ENCODE assay signal across 8 cellular contexts in genomic region chr3:197599089-197599765, GRCh38. TPM values are rescaled to one million over a fixed set of nuclear protein-coding genes. Genes with fewer than 3 reads are reported as not detected.
A peak's percentile ranks its signal among the peaks of the same experiment; 100 is the strongest.
DNase-seq lines count a peak whose midpoint lies in the region; ATAC-seq, FAIRE-seq and TF ChIP-seq lines count a peak whose summit lies in the region.

No MANE protein-coding gene starts in this region.

- H3K9me3 ChIP-seq in T-helper 17 cell (ENCODE audit: control insufficient read depth, low read length, poor library complexity, severe bottlenecking): no peaks in the 10 kb centered on the region

- no peak overlapping the region for H3K27ac Mint-ChIP-seq in T-helper 17 cell

- ATAC-seq in HG02973 (IDR thresholded peaks at IDR 0.05; ENCODE audit: unreplicated experiment): peak; percentile 58
- ATAC-seq in T-helper 17 cell: peak; percentile 99

- H3K27me3 ChIP-seq in bronchial epithelial cell (ENCODE audit: control insufficient read depth, insufficient read depth, low read length) (no peaks in the 10 kb centered on the region), kidney epithelial cell (ENCODE audit: control insufficient read depth, insufficient read depth, low read length) (peaks cover 3% of the 10 kb centered on the region)

- no peaks in the 10 kb centered on the region for H3K36me3 ChIP-seq in bronchial epithelial cell (ENCODE audit: control insufficient read depth, insufficient read depth, low read length)
- H3K36me3 ChIP-seq in kidney epithelial cell (ENCODE audit: control insufficient read depth, insufficient read depth, low read length): no peaks in the 10 kb centered on the region

- DNase-seq in T-helper 17 cell: peak; percentile 37 to 69 (median 60)
- DNase-seq in bronchial epithelial cell (ENCODE audit: low read depth): peak; percentile 91
- peak; percentile 50 for DNase-seq in kidney epithelial cell (ENCODE audit: low read depth)
- peak; percentile 70 for DNase-seq in stimulated activated CD4-positive, alpha-beta T cell treated with anti-CD3 and anti-CD28 coated beads, Interleukin-2, amount 100 ng/mL, for 4 hours (ENCODE audit: low read depth)
- DNase-seq in NCI-H1436 treated with DMSO at 0.1 percent for 48 hours (lab: John Stamatoyannopoulos, UW): no peak
- no peak for DNase-seq in UCSD-AML1 (lab: John Stamatoyannopoulos, UW; ENCODE audit: unreplicated experiment)

- H3K4me3 Mint-ChIP-seq in T-helper 17 cell: no peak overlapping the region

- no peaks in the 10 kb centered on the region for H3K36me3 Mint-ChIP-seq in T-helper 17 cell (ENCODE audit: low read depth)

- no peak for FAIRE-seq in bronchial epithelial cell (lab: Jason Lieb, UNC)

- H3K27me3 Mint-ChIP-seq in T-helper 17 cell: no peaks in the 10 kb centered on the region

- TF ChIP-seq CTCF in GM12872 (IDR thresholded peaks at IDR 0.05; ENCODE audit: insufficient read depth, low read depth, low read length) (peak; percentile 95), bronchial epithelial cell (IDR thresholded peaks at IDR 0.05; ENCODE audit: insufficient read depth, low read length, severe bottlenecking) (peak; percentile 92), kidney epithelial cell (IDR thresholded peaks at IDR 0.05; ENCODE audit: insufficient read depth, low read length, poor library complexity, severe bottlenecking) (peak; percentile 94)

- peak overlapping the region; percentile 31 for H3K4me3 ChIP-seq in bronchial epithelial cell (ENCODE audit: low read depth, low read length)
- peak overlapping the region; percentile 25 for H3K4me3 ChIP-seq in kidney epithelial cell (ENCODE audit: low read depth, low read length)

- peaks cover 7% of the 10 kb centered on the region for H3K4me1 Mint-ChIP-seq in T-helper 17 cell

RNA-seq across cellular contexts. Expression of gene BDH1, which starts 43.5 kb away (rescaled TPM):
- total RNA-seq in T-helper 17 cell (10 to 100 TPM; 20.7 to 22.4 TPM), bronchial epithelial cell (13.7 and 16.8 TPM in 2 replicates), kidney epithelial cell (14.1 and 17.0 TPM in 2 replicates)

Comparison
In these comparisons a context has a peak if more than half of its experiments do, and no peak if none do; other contexts are left out.
1. DNase-seq: peak in T-helper 17 cell (3 of 3), bronchial epithelial cell (single experiment), kidney epithelial cell (single experiment) and stimulated activated CD4-positive, alpha-beta T cell treated with anti-CD3 and anti-CD28 coated beads, Interleukin-2, amount 100 ng/mL, for 4 hours (single experiment); none in NCI-H1436 treated with DMSO at 0.1 percent for 48 hours (single experiment) and UCSD-AML1 (single experiment).
2. Peak in every context shown above with its lines, with median percentiles within 50 percentile points of each other: CTCF ChIP-seq.